ENCODE assay signal across 25 cellular contexts in the genomic region with DNA sequence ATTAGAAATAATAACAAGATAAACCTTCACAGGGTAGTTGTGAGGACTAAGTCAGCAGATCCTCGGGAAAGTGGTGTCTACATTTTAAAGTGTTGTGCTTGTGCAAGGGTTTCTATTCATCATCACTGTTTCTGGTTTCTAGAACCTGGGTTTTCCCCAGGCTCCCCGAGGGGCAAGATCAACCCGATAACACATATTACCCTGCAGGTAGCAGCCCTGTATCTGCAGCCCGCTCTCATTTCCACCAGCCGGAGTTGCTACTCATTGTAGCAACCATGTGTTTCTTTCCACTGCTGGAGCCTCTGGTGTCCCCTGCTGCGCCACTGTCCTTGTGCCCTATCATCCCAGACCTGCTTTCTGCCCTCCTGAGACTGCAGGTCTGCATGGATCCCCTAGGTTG.
"Had no signal": no experiment of that assay in that cellular context is flagged by ENCODE, and none has a peak within 500 bp of the region (broad histone marks: within the 10 kb centered on the region; RNA-seq: fewer than 3 reads in every experiment).

No MANE protein-coding gene starts in this region.

- H3K4me1 Mint-ChIP-seq: activated CD4-positive, alpha-beta T cell treated with anti-CD3 and anti-CD28 coated beads, Interleukin-2, amount 10 ng/mL, durations not matched to agents 24 days and 14 days; activated CD8-positive, alpha-beta memory T cell treated with anti-CD3 and anti-CD28 coated beads, Interleukin-2, amount 10 ng/mL, durations not matched to agents 7 days and 5 days; brain had no signal

- H3K27ac ChIP-seq: SK-N-MC, WERI-Rb-1 had no signal

- H3K4me3 Mint-ChIP-seq: activated CD4-positive, alpha-beta T cell treated with anti-CD3 and anti-CD28 coated beads, Interleukin-2, amount 10 ng/mL, durations not matched to agents 24 days and 14 days; activated CD8-positive, alpha-beta memory T cell treated with anti-CD3 and anti-CD28 coated beads, Interleukin-2, amount 10 ng/mL, durations not matched to agents 7 days and 5 days; activated naive CD4-positive, alpha-beta T cell treated with anti-CD3 and anti-CD28 coated beads for 36 hours; activated naive CD8-positive, alpha-beta T cell; activated T-cell treated with anti-CD3 and anti-CD28 coated beads, Interleukin-2, amount 50 U/mL, for 24 hours; brain; T-cell had no signal

- H3K27me3 Mint-ChIP-seq: activated CD4-positive, alpha-beta T cell treated with anti-CD3 and anti-CD28 coated beads, Interleukin-2, amount 10 ng/mL, durations not matched to agents 24 days and 14 days; activated CD8-positive, alpha-beta memory T cell treated with anti-CD3 and anti-CD28 coated beads, Interleukin-2, amount 10 ng/mL, durations not matched to agents 7 days and 5 days; activated naive CD8-positive, alpha-beta T cell; activated T-cell treated with anti-CD3 and anti-CD28 coated beads, Interleukin-2, amount 50 U/mL, for 24 hours; brain; T-cell had no signal

- H3K27ac Mint-ChIP-seq: activated CD4-positive, alpha-beta T cell treated with anti-CD3 and anti-CD28 coated beads, Interleukin-2, amount 10 ng/mL, durations not matched to agents 24 days and 14 days; activated CD8-positive, alpha-beta memory T cell treated with anti-CD3 and anti-CD28 coated beads, Interleukin-2, amount 10 ng/mL, durations not matched to agents 7 days and 5 days; activated naive CD4-positive, alpha-beta T cell treated with anti-CD3 and anti-CD28 coated beads for 36 hours; activated T-cell treated with anti-CD3 and anti-CD28 coated beads, Interleukin-2, amount 50 U/mL, for 24 hours; brain; T-cell had no signal

- ATAC-seq: activated CD8-positive, alpha-beta memory T cell treated with anti-CD3 and anti-CD28 coated beads, Interleukin-2, amount 10 ng/mL, durations not matched to agents 7 days and 5 days; Panc1; Right ventricle myocardium inferior; T-cell had no signal

- H3K9me3 Mint-ChIP-seq: activated naive CD4-positive, alpha-beta T cell treated with anti-CD3 and anti-CD28 coated beads for 36 hours; activated T-cell treated with anti-CD3 and anti-CD28 coated beads, Interleukin-2, amount 50 U/mL, for 24 hours; T-cell had no signal

- H3K36me3 ChIP-seq: WERI-Rb-1 had no signal

- DNase-seq: activated CD4-positive, alpha-beta T cell treated with anti-CD3 and anti-CD28 coated beads, Interleukin-2, amount 10 ng/mL, durations not matched to agents 24 days and 14 days; activated CD4-positive, alpha-beta T cell treated with anti-CD3 and anti-CD28 coated beads, Interleukin-2, amount 50 U/mL, for 48 hours; activated CD8-positive, alpha-beta memory T cell treated with anti-CD3 and anti-CD28 coated beads, Interleukin-2, amount 10 ng/mL, durations not matched to agents 7 days and 5 days; activated gamma-delta T cell; activated naive CD4-positive, alpha-beta T cell treated with anti-CD3 and anti-CD28 coated beads for 36 hours; activated T-cell treated with anti-CD3 and anti-CD28 coated beads, Interleukin-2, amount 50 U/mL, for 24 hours; amygdala; NCI-H1092 treated with DMSO at 0.1 percent for 48 hours; NCI-H1417 treated with DMSO at 0.1 percent for 48 hours; NCI-H1694; NCI-H2029; NCI-H2107; NCI-H2171 treated with DMSO at 0.1 percent for 48 hours; NCI-H226; NCI-H526; NCI-H774; OCI-M1; RPMI8226; T-cell; WERI-Rb-1 had no signal

- H3K4me3 ChIP-seq: SK-N-MC had no signal
